In genomic region chr17:42414782-42415409, GRCh38 we compare ENCODE assay signal across 10 cellular contexts. TPM values are rescaled to one million over a fixed set of nuclear protein-coding genes. Genes with fewer than 3 reads are reported as not detected.
DNase-seq lines count a peak whose midpoint lies in the region; ATAC-seq and TF ChIP-seq lines count a peak whose summit lies in the region.
"Had no signal": no experiment of that assay in that cellular context is flagged by ENCODE, and none has a peak within 500 bp of the region (broad histone marks: within the 10 kb centered on the region; RNA-seq: fewer than 3 reads in every experiment).

No MANE protein-coding gene starts in this region.

- ATAC-seq in IMR-90 (ENCODE audit: low read depth) = no peak
- ATAC-seq in heart left ventricle = peak in 3 of 4 donors; percentile 28 to 62 (median 38)
- ATAC-seq in GM21723 (IDR thresholded peaks at IDR 0.05; ENCODE audit: unreplicated experiment) = no peak
- no peak for ATAC-seq in HG03159 (IDR thresholded peaks at IDR 0.05; ENCODE audit: unreplicated experiment)
- ATAC-seq: HCT116, left lobe of liver had no signal

- peaks cover 33% of the 10 kb centered on the region for H3K4me1 ChIP-seq in IMR-90 (ENCODE audit: control insufficient read depth, insufficient read depth, low read length)
- H3K4me1 ChIP-seq in heart left ventricle = peaks cover 20 to 100% (median 92%) of the 10 kb centered on the region in 12 donors
- H3K4me1 ChIP-seq in smooth muscle cell (ENCODE audit: low read depth) = peaks cover 2% of the 10 kb centered on the region

- H3K4ac ChIP-seq in IMR-90 (ENCODE audit: low read depth, low read length) = no peak overlapping the region

- no peak overlapping the region for H3K27ac Mint-ChIP-seq in stimulated activated naive CD8-positive, alpha-beta T cell treated with anti-CD3 and anti-CD28 coated beads, Interleukin-15, Interleukin-2, amounts not matched to agents 100 ng/mL and 50 ng/mL, for 24 hours

- H3K18ac ChIP-seq in IMR-90 (ENCODE audit: low read depth, low read length) = no peak overlapping the region

- POLR2A ChIA-PET in IMR-90 (lab: Charles Lee; ENCODE audit: unreplicated experiment) = interaction anchor here (0.6 kb wide), 1 partner anchor 554 kb away, joined by 8 read pairs; no protein-coding TSS in a partner anchor

- H2AK9ac ChIP-seq in IMR-90 (replicated peaks; ENCODE audit: low read depth, low read length, poor library complexity) = no peak overlapping the region

- peaks cover 1% of the 10 kb centered on the region for H3K27me3 Mint-ChIP-seq in stimulated activated naive CD8-positive, alpha-beta T cell treated with anti-CD3 and anti-CD28 coated beads, Interleukin-15, Interleukin-2, amounts not matched to agents 100 ng/mL and 50 ng/mL, for 24 hours

- peak overlapping the region; percentile 41 for H2BK5ac ChIP-seq in IMR-90 (ENCODE audit: low read depth, low read length, poor library complexity, severe bottlenecking)

- H3K9me3 ChIP-seq in IMR-90 (ENCODE audit: control insufficient read depth, insufficient read depth, low read length) (no peaks in the 10 kb centered on the region), heart left ventricle (no peaks in the 10 kb centered on the region), smooth muscle cell (replicated peaks; ENCODE audit: low read depth) (no peaks in the 10 kb centered on the region)

- H4K20me1 ChIP-seq in IMR-90 (ENCODE audit: insufficient read depth, low read length) (peaks cover 100% of the 10 kb centered on the region), smooth muscle cell (ENCODE audit: low read depth) (peaks cover 100% of the 10 kb centered on the region)

- H3K27ac ChIP-seq in IMR-90 (ENCODE audit: insufficient read depth, low read length) (peak overlapping the region; percentile 20; the same call in 1 of the 2 replicates), heart left ventricle (peak overlapping the region; percentile 16 to 100 (median 68)), smooth muscle cell (ENCODE audit: low read depth) (no peak overlapping the region)

- no peak overlapping the region for H4K91ac ChIP-seq in IMR-90 (ENCODE audit: insufficient read depth, low read depth, low read length)

- peaks cover 21% of the 10 kb centered on the region for H3K9me1 ChIP-seq in IMR-90 (ENCODE audit: insufficient read depth, low read length)

- no peaks in the 10 kb centered on the region for H3K9me3 Mint-ChIP-seq in stimulated activated naive CD8-positive, alpha-beta T cell treated with anti-CD3 and anti-CD28 coated beads, Interleukin-15, Interleukin-2, amounts not matched to agents 100 ng/mL and 50 ng/mL, for 24 hours

- TF ChIP-seq CTCF in IMR-90 (conservative IDR thresholded peaks at IDR 0.05; ENCODE audit: low read depth, low read length) = no peak
- TF ChIP-seq CTCF in heart left ventricle (IDR thresholded peaks at IDR 0.05) = no peak
- TF ChIP-seq CTCF in smooth muscle cell (IDR thresholded peaks at IDR 0.05; ENCODE audit: borderline replicate concordance, insufficient read depth, poor library complexity, severe bottlenecking) = no peak

- peaks cover 2% of the 10 kb centered on the region for H3F3A ChIP-seq in smooth muscle cell (ENCODE audit: low read depth)

- H2AFZ ChIP-seq in IMR-90 (replicated peaks; ENCODE audit: low read length, poor library complexity) (no peak overlapping the region), smooth muscle cell (ENCODE audit: low read depth) (no peak overlapping the region)

- H3K23ac ChIP-seq in IMR-90 (ENCODE audit: low read depth, low read length) = peak overlapping the region; percentile 26; the same call in 1 of the 2 replicates

- no peak overlapping the region for H2BK15ac ChIP-seq in IMR-90 (ENCODE audit: low read depth, low read length)

- intact Hi-C loops in IMR-90 (cut with micrococcal nuclease) = no loop called here
- intact Hi-C loops in heart left ventricle (cut with DNase I) = no loop called here
- intact Hi-C loops in posterior vena cava (cut with DNase I) = no loop called here

- TF ChIP-seq POLR2A in IMR-90 (IDR thresholded peaks at IDR 0.05; ENCODE audit: low read depth, low read length) (no peak), heart left ventricle (IDR thresholded peaks at IDR 0.05) (no peak)

- peaks cover 99% of the 10 kb centered on the region for H3K79me2 ChIP-seq in smooth muscle cell (ENCODE audit: low read depth)

- no peak overlapping the region for H3K4me3 ChIP-seq in IMR-90 (ENCODE audit: insufficient read depth, low read depth, low read length)
- H3K4me3 ChIP-seq in heart left ventricle = peak overlapping the region in 9 of 12 donors; percentile 8 to 31 (median 14)
- H3K4me3 ChIP-seq in smooth muscle cell = no peak overlapping the region

- no TSS peak for BruUV-seq in IMR-90 (replicated peaks; lab: Mats Ljungman, UMichigan)

- no peak overlapping the region for H3K56ac ChIP-seq in IMR-90 (ENCODE audit: extremely low read depth, insufficient read depth, low read length)

- H3K4me1 Mint-ChIP-seq in stimulated activated naive CD8-positive, alpha-beta T cell treated with anti-CD3 and anti-CD28 coated beads, Interleukin-15, Interleukin-2, amounts not matched to agents 100 ng/mL and 50 ng/mL, for 24 hours (ENCODE audit: low read depth) = peaks cover 21% of the 10 kb centered on the region

- peaks cover 21% of the 10 kb centered on the region for H3K36me3 ChIP-seq in IMR-90 (ENCODE audit: control insufficient read depth, insufficient read depth, low read length)
- H3K36me3 ChIP-seq in heart left ventricle = peaks cover 0 to 23% (median 0%) of the 10 kb centered on the region in 9 donors
- no peaks in the 10 kb centered on the region for H3K36me3 ChIP-seq in smooth muscle cell (ENCODE audit: low read depth)

- no peak overlapping the region for H3K9ac ChIP-seq in IMR-90 (ENCODE audit: low read depth, low read length)
- no peak overlapping the region for H3K9ac ChIP-seq in smooth muscle cell (ENCODE audit: low read depth)

- peaks cover 0 to 34% of the 10 kb centered on the region in 2 experiments; a peak in 2 of 4 replicates for H3K79me1 ChIP-seq in IMR-90 (ENCODE audit: low read depth in 1 of 2, low read length in 2 of 2)

- DNase-seq in IMR-90 (no peak), heart left ventricle (peak in 4 of 5 donors; percentile 37 to 61 (median 56)), posterior vena cava (ENCODE audit: low spot score) (no peak), smooth muscle cell (lab: John Stamatoyannopoulos, UW; ENCODE audit: unreplicated experiment) (no peak)
- peak; percentile 73 for DNase-seq in activated CD8-positive, alpha-beta memory T cell treated with anti-CD3 and anti-CD28 coated beads for 24 hours

- H4K8ac ChIP-seq in IMR-90 (ENCODE audit: low read depth in 2 of 2, low read length in 2 of 2) = no peak overlapping the region

- no peaks in the 10 kb centered on the region for H3K36me3 Mint-ChIP-seq in stimulated activated naive CD8-positive, alpha-beta T cell treated with anti-CD3 and anti-CD28 coated beads, Interleukin-15, Interleukin-2, amounts not matched to agents 100 ng/mL and 50 ng/mL, for 24 hours (ENCODE audit: low read depth)

- 0 out of 2 replicates have a peak overlapping the region, but pooled peaks have one; percentile 28 for H2AK5ac ChIP-seq in IMR-90 (ENCODE audit: low read depth, low read length)

- no peak overlapping the region for H2BK120ac ChIP-seq in IMR-90 (ENCODE audit: low read depth, low read length)

- peak overlapping the region; percentile 14 for H3K4me3 Mint-ChIP-seq in stimulated activated naive CD8-positive, alpha-beta T cell treated with anti-CD3 and anti-CD28 coated beads, Interleukin-15, Interleukin-2, amounts not matched to agents 100 ng/mL and 50 ng/mL, for 24 hours

- no peak overlapping the region for H2BK20ac ChIP-seq in IMR-90 (ENCODE audit: low read depth, low read length)

- H4K5ac ChIP-seq in IMR-90 (ENCODE audit: low read depth, low read length) = no peak overlapping the region

- dilution Hi-C loops in IMR-90 (cut with HindIII; ENCODE audit: low sequenced_read_pairs, unreplicated experiment) = no loop called here

- no peak for TF ChIP-seq RAD21 in IMR-90 (IDR thresholded peaks at IDR 0.05; ENCODE audit: low read length)

- CTCF ChIA-PET in IMR-90 (lab: Yijun Ruan, JAX) = no interaction called here

- in situ Hi-C loops in IMR-90 (cut with MboI; ENCODE audit: low sequenced_read_pairs) = no loop called here

- WGBS in IMR-90 (ENCODE audit: extremely low coverage in 2 of 2, insufficient read length in 1 of 2), 2 experiments = no CpG with 5 or more reads among the region's 7 CpGs
- 44 to 62% (median 50%) methylated on average over 7 of the region's 7 CpGs for WGBS in heart left ventricle, 4 donors
- WGBS in smooth muscle cell (ENCODE audit: low lambda C conversion rate) = 90% methylated on average over 6 of the region's 7 CpGs

- H3K4me2 ChIP-seq in IMR-90 (ENCODE audit: low read depth, low read length) (peak overlapping the region; percentile 25; the same call in 1 of the 2 replicates), smooth muscle cell (no peak overlapping the region)

- H3K27me3 ChIP-seq in IMR-90 (ENCODE audit: control insufficient read depth, insufficient read depth, low read length) (no peaks in the 10 kb centered on the region), heart left ventricle (no peaks in the 10 kb centered on the region), smooth muscle cell (ENCODE audit: low read depth) (no peaks in the 10 kb centered on the region)

- 0 out of 2 replicates have a peak overlapping the region, but pooled peaks have one; percentile 32 for H3K14ac ChIP-seq in IMR-90 (replicated peaks; ENCODE audit: low read depth, low read length)

RNA-seq across cellular contexts. Expression of gene CAVIN1, which starts 8.2 kb away (rescaled TPM):
- total RNA-seq in IMR-90 (2012; rRNA removed) = 556 and 644 TPM in 2 replicates
- polyA plus RNA-seq in IMR-90 (2012; rRNA removed) = 491 and 533 TPM in 2 replicates
- 401 and 422 TPM in 2 replicates for polyA plus RNA-seq in IMR-90 (2012; cell fraction: cytosol; rRNA removed)
- polyA plus RNA-seq in IMR-90 (2012; cell fraction: nucleus; rRNA removed; ENCODE audit: low replicate concordance) = 174 and 195 TPM in 2 replicates
- 100 to 1,000 TPM; 195 to 318 (median 253) TPM for total RNA-seq in heart left ventricle
- polyA plus RNA-seq in heart left ventricle = 100 to 1,000 TPM; 140 to 281 TPM
- 100 to 1,000 TPM; 733 to 737 TPM for total RNA-seq in posterior vena cava
- total RNA-seq in smooth muscle cell = 116 and 117 TPM in 2 replicates
- 237 and 255 TPM in 2 replicates for polyA plus RNA-seq in smooth muscle cell

RNA-seq across cellular contexts. Expression of gene STAT3, which starts 26.7 kb away (rescaled TPM):
- total RNA-seq in IMR-90 (2012; rRNA removed) (61.9 and 66.3 TPM in 2 replicates), heart left ventricle (100 to 1,000 TPM; 111 to 614 (median 148) TPM), posterior vena cava (100 to 1,000 TPM; 230 to 241 TPM), smooth muscle cell (85.6 and 97.7 TPM in 2 replicates)
- polyA plus RNA-seq in IMR-90 (2012; rRNA removed) (47.2 and 48.0 TPM in 2 replicates), heart left ventricle (100 to 1,000 TPM in 1 of 2 donors, 10 to 100 TPM in 1; 36.0 to 152 TPM), smooth muscle cell (87.7 and 112 TPM in 2 replicates)
- polyA plus RNA-seq in IMR-90 (2012; cell fraction: cytosol; rRNA removed) = 28.3 and 33.2 TPM in 2 replicates
- polyA plus RNA-seq in IMR-90 (2012; cell fraction: nucleus; rRNA removed; ENCODE audit: low replicate concordance) = 56.6 and 109 TPM in 2 replicates

RNA-seq across cellular contexts. Expression of gene ATP6V0A1, which starts 43.8 kb away (rescaled TPM):
- total RNA-seq in IMR-90 (2012; rRNA removed) (18.8 and 23.6 TPM in 2 replicates), heart left ventricle (10 to 100 TPM; 30.3 to 65.9 (median 35.9) TPM), posterior vena cava (10 to 100 TPM; 69.6 to 70.1 TPM), smooth muscle cell (31.9 and 54.7 TPM in 2 replicates)
- polyA plus RNA-seq in IMR-90 (2012; rRNA removed) (34.0 and 36.2 TPM in 2 replicates), heart left ventricle (10 to 100 TPM; 24.3 to 40.6 TPM), smooth muscle cell (27.3 and 34.0 TPM in 2 replicates)
- polyA plus RNA-seq in IMR-90 (2012; cell fraction: cytosol; rRNA removed) = 24.2 and 40.8 TPM in 2 replicates
- 174 and 188 TPM in 2 replicates for polyA plus RNA-seq in IMR-90 (2012; cell fraction: nucleus; rRNA removed; ENCODE audit: low replicate concordance)

Comparison
In these comparisons a context has a peak if more than half of its experiments do, and no peak if none do; other contexts are left out.
1. ATAC-seq: peak in heart left ventricle (3 of 4); none in IMR-90 (single experiment), GM21723 (single experiment) and HG03159 (single experiment).
2. DNase-seq: peak in activated CD8-positive, alpha-beta memory T cell treated with anti-CD3 and anti-CD28 coated beads for 24 hours (single experiment) and heart left ventricle (4 of 5); none in IMR-90 (single experiment), posterior vena cava (single experiment) and smooth muscle cell (single experiment).
3. H3K4me3 ChIP-seq: peak in heart left ventricle (9 of 12); none in IMR-90 (single experiment) and smooth muscle cell (single experiment).